In the genomic region with DNA sequence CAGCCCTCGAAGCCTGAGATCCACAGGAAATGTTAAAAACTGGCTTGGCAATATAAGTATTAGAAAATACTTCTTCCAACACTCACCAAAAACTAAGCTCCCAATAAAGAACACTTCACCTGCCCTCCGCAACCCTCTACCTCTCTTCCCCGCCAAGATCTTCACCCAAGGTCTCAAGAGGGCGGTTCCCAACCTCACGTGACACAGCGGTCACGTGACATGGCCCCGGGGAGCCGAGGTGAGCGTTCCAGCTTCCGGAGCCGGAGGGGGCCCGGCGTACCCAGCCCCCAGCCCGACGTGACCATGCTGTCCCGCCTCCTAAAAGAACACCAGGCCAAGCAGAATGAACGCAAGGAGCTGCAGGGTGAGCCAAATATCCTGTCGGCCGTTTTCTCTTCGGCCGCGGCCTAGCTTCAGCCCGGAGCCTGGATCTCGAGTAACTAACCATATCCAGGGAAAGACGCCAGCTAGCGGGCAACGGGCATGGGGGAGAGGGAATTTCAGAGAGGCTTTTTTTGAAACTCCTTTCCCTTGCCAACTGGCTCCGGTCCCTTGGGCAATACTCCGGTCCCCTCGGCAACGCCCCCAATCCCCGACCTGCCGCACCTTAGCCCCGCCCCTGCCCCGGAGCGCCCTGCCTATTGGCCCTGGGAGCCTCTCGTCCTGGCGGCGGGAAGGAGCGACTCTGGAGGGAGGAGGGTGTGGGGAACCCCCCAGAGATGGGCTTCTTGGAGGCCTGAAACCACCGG, we compare ENCODE assay signal across 8 cellular contexts.
DNase-seq lines count a peak whose midpoint lies in the region; ATAC-seq lines count a peak whose summit lies in the region.

A gene (plus strand): TSS at position 214 of the 749 bp plus-strand sequence. CDS start 6 bp downstream, at position 220.

- peak within 1 kb of the TSS; percentile 95 for H3K27ac Mint-ChIP-seq in central memory CD8-positive, alpha-beta T cell (ENCODE audit: low read depth)

- peak; percentile 88 for ATAC-seq in GM19043 (IDR thresholded peaks at IDR 0.05; ENCODE audit: low read depth, unreplicated experiment)
- peak; percentile 92 for ATAC-seq in HG03354 (IDR thresholded peaks at IDR 0.05; ENCODE audit: poor library complexity, severe bottlenecking, unreplicated experiment)
- ATAC-seq in activated CD4-positive, CD25-positive, alpha-beta regulatory T cell treated with anti-CD3 and anti-CD28 coated beads, Interleukin-2, amount 50 U/mL, for 24 hours = peak; percentile 92 to 94
- ATAC-seq in central memory CD8-positive, alpha-beta T cell (replicated peaks; ENCODE audit: extremely low read depth, poor library complexity, severe bottlenecking) = peak; percentile 91

- peaks cover 19% of the 10 kb centered on the region for H3K36me3 Mint-ChIP-seq in central memory CD8-positive, alpha-beta T cell (ENCODE audit: insufficient read depth)

- no peaks in the 10 kb centered on the region for H3K27me3 Mint-ChIP-seq in central memory CD8-positive, alpha-beta T cell

- H3K9me3 Mint-ChIP-seq in central memory CD8-positive, alpha-beta T cell = no peaks in the 10 kb centered on the region

- DNase-seq in AG20443 (ENCODE audit: low spot score) = peak; percentile 92
- peak; percentile 90 for DNase-seq in NCI-H446 treated with DMSO at 0.1 percent for 48 hours (lab: John Stamatoyannopoulos, UW)
- peak; percentile 84 to 85 for DNase-seq in central memory CD8-positive, alpha-beta T cell (ENCODE audit: low spot score in 2 of 2)
- peak; percentile 96 for DNase-seq in islet precursor cell
- peak; percentile 89 to 95 (median 91) for DNase-seq in stimulated activated CD4-positive, alpha-beta T cell treated with anti-CD3 and anti-CD28 coated beads, Interleukin-12 subunit alpha, Interleukin-12 subunit beta, amount 100 ng/mL, for 48 hours (ENCODE audit: low read depth in 2 of 3, low spot score in 1 of 3)

- H3K4me1 Mint-ChIP-seq in central memory CD8-positive, alpha-beta T cell = peaks cover 34% of the 10 kb centered on the region

- peak within 1 kb of the TSS; percentile 85 for H3K4me3 Mint-ChIP-seq in central memory CD8-positive, alpha-beta T cell

Comparison
In these comparisons a context has a peak if more than half of its experiments do, and no peak if none do; other contexts are left out.
1. Peak in every context shown above with its lines: DNase-seq and ATAC-seq.